Comparison of ENCODE assay signal across 10 cellular contexts in genomic region chr16:66510711-66511614, GRCh38. TPM values are rescaled to one million over a fixed set of nuclear protein-coding genes. Genes with fewer than 3 reads are reported as not detected.
A peak's percentile ranks its signal among the peaks of the same experiment; 100 is the strongest.
DNase-seq lines count a peak whose midpoint lies in the region; ATAC-seq and TF ChIP-seq lines count a peak whose summit lies in the region.
"Had no signal": no experiment of that assay in that cellular context is flagged by ENCODE, and none has a peak within 500 bp of the region (broad histone marks: within the 10 kb centered on the region; RNA-seq: fewer than 3 reads in every experiment).

No MANE protein-coding gene starts in this region.

- H3K4me2 ChIP-seq in Karpas-422 (ENCODE audit: low read depth, low read length, poor library complexity, severe bottlenecking) = no peak overlapping the region

- 61 to 69% methylated on average over 13 of the region's 13 CpGs for WGBS in heart right ventricle, 2 donors
- 65% methylated on average over 13 of the region's 13 CpGs for WGBS in prostate gland

- no peaks in the 10 kb centered on the region for H3K79me2 ChIP-seq in Karpas-422 (ENCODE audit: low read length)

- no peaks in the 10 kb centered on the region for H4K20me1 ChIP-seq in Karpas-422 (ENCODE audit: insufficient read depth, low read depth, low read length)

- TF ChIP-seq CTCF in heart right ventricle (IDR thresholded peaks at IDR 0.05) = no peak
- no peak for TF ChIP-seq CTCF in prostate gland (IDR thresholded peaks at IDR 0.05)

- ATAC-seq in heart right ventricle (peak; percentile 10 to 37 (median 32)), GM19467 (IDR thresholded peaks at IDR 0.05; ENCODE audit: unreplicated experiment) (no peak), GM21576 (IDR thresholded peaks at IDR 0.05; ENCODE audit: unreplicated experiment) (no peak)

- H3K27me3 ChIP-seq in SJSA1 (replicated peaks) (no peaks in the 10 kb centered on the region), heart right ventricle (no peaks in the 10 kb centered on the region), prostate gland (replicated peaks; ENCODE audit: insufficient read depth) (no peaks in the 10 kb centered on the region), Karpas-422 (ENCODE audit: low read length) (no peaks in the 10 kb centered on the region)

- no peak for TF ChIP-seq POLR2A in prostate gland (IDR thresholded peaks at IDR 0.05)

- peak; percentile 69 for DNase-seq in DMS79 (lab: John Stamatoyannopoulos, UW)
- peak in 1 of 2 experiments; percentile 32 for DNase-seq in SJSA1 (ENCODE audit: low read depth in 1 of 2, low spot score in 2 of 2)
- no peak for DNase-seq in heart right ventricle
- peak; percentile 51 for DNase-seq in prostate gland (ENCODE audit: low spot score)
- no peak for DNase-seq in Karpas-422
- DNase-seq in DMS53 (lab: John Stamatoyannopoulos, UW) = no peak
- DNase-seq: activated T-cell treated with anti-CD3 and anti-CD28 coated beads, Interleukin-2, amount 50 U/mL, for 1 hour; NCI-H1048 had no signal

- H3K27ac ChIP-seq in SJSA1 (peak overlapping the region; percentile 84), heart right ventricle (peak overlapping the region in 9 of 10 donors; percentile 45 to 84 (median 77)), prostate gland (peak overlapping the region; percentile 53 to 59), Karpas-422 (ENCODE audit: low read length) (no peak overlapping the region)

- H3K36me3 ChIP-seq in SJSA1 = peaks cover 19% of the 10 kb centered on the region
- peaks cover 0 to 54% (median 0%) of the 10 kb centered on the region in 9 donors for H3K36me3 ChIP-seq in heart right ventricle
- no peaks in the 10 kb centered on the region for H3K36me3 ChIP-seq in prostate gland
- H3K36me3 ChIP-seq in Karpas-422 (ENCODE audit: insufficient read depth, low read length) = no peaks in the 10 kb centered on the region

- H3K9me2 ChIP-seq in Karpas-422 (replicated peaks; ENCODE audit: insufficient read depth, low read length) = no peaks in the 10 kb centered on the region

- H3K9me3 ChIP-seq in SJSA1 (replicated peaks) (no peaks in the 10 kb centered on the region), heart right ventricle (no peaks in the 10 kb centered on the region), prostate gland (no peaks in the 10 kb centered on the region), Karpas-422 (ENCODE audit: low read length) (no peaks in the 10 kb centered on the region)

- H3K4me3 ChIP-seq in SJSA1 (no peak overlapping the region), heart right ventricle (no peak overlapping the region), prostate gland (no peak overlapping the region), Karpas-422 (ENCODE audit: low read length) (no peak overlapping the region)

- H3K9ac ChIP-seq in Karpas-422 (ENCODE audit: low read length) = no peak overlapping the region

- intact Hi-C loops in heart right ventricle (cut with DNase I) = loop anchor here in 1 of 10 donors (10.0 kb wide), 1 partner anchor 94 kb away; the partner anchor contains the start of gene CMTM3
- intact Hi-C loops in prostate gland (cut with DNase I) = no loop called here

- H3K4me1 ChIP-seq in SJSA1 (replicated peaks) (peaks cover 51% of the 10 kb centered on the region), heart right ventricle (peaks cover 13 to 64% (median 46%) of the 10 kb centered on the region in 9 donors), prostate gland (replicated peaks) (peaks cover 26% of the 10 kb centered on the region), Karpas-422 (ENCODE audit: low read length) (no peaks in the 10 kb centered on the region)

- no peak overlapping the region for H2AFZ ChIP-seq in Karpas-422 (ENCODE audit: low read length)

RNA-seq across cellular contexts. Expression of gene TK2, which starts 39.0 kb away (rescaled TPM):
- total RNA-seq in SJSA1 (2014; rRNA removed; shearing (Covaris generic)) = 26.2 and 28.9 TPM in 2 replicates
- total RNA-seq in heart right ventricle = 10 to 100 TPM; 16.0 to 26.0 (median 21.4) TPM
- 10 to 100 TPM in 1 of 2 donors, 1 to 10 TPM in 1; 8.0 to 13.6 TPM for polyA plus RNA-seq in heart right ventricle
- total RNA-seq in prostate gland = 10 to 100 TPM; 28.1 to 45.9 TPM
- total RNA-seq in Karpas-422 (2014; rRNA removed; shearing (Covaris generic); ENCODE audit: low replicate concordance) = 6.9 and 8.6 TPM in 2 replicates

RNA-seq across cellular contexts. Expression of gene CKLF, which starts 41.4 kb away (rescaled TPM):
- total RNA-seq in SJSA1 (2014; rRNA removed; shearing (Covaris generic)) = 124 and 134 TPM in 2 replicates
- total RNA-seq in heart right ventricle (10 to 100 TPM in 3 of 10 donors, 1 to 10 TPM in 7; 1.6 to 19.9 (median 6.7) TPM), prostate gland (10 to 100 TPM; 20.5 to 28.3 TPM)
- 10 to 100 TPM in 1 of 2 donors, 1 to 10 TPM in 1; 6.8 to 24.1 TPM for polyA plus RNA-seq in heart right ventricle
- total RNA-seq in Karpas-422 (2014; rRNA removed; shearing (Covaris generic); ENCODE audit: low replicate concordance) = 61.3 and 76.0 TPM in 2 replicates

RNA-seq across cellular contexts. Expression of gene CMTM1, which starts 55.3 kb away (rescaled TPM):
- total RNA-seq in SJSA1 (2014; rRNA removed; shearing (Covaris generic)) = 3.5 and 5.4 TPM in 2 replicates
- total RNA-seq in heart right ventricle (1 to 10 TPM in 5 of 10 donors, under 1 TPM in 5; 0.50 to 2.1 (median 0.98) TPM), prostate gland (1 to 10 TPM; 1.5 to 2.6 TPM)
- under 1 TPM in 1 of 2 donors, not detected in 1; 0.19 TPM for polyA plus RNA-seq in heart right ventricle
- 0.61 and 5.8 TPM in 2 replicates for total RNA-seq in Karpas-422 (2014; rRNA removed; shearing (Covaris generic); ENCODE audit: low replicate concordance)

Comparison
In these comparisons a context has a peak if more than half of its experiments do, and no peak if none do; other contexts are left out.
1. DNase-seq: peak in DMS79 (single experiment) and prostate gland (single experiment); none in heart right ventricle (0 of 2), Karpas-422 (single experiment) and DMS53 (single experiment).
2. ATAC-seq: peak in heart right ventricle (8 of 8); none in GM19467 (single experiment) and GM21576 (single experiment).